ENCODE assay signal across 8 cellular contexts in the genomic region with DNA sequence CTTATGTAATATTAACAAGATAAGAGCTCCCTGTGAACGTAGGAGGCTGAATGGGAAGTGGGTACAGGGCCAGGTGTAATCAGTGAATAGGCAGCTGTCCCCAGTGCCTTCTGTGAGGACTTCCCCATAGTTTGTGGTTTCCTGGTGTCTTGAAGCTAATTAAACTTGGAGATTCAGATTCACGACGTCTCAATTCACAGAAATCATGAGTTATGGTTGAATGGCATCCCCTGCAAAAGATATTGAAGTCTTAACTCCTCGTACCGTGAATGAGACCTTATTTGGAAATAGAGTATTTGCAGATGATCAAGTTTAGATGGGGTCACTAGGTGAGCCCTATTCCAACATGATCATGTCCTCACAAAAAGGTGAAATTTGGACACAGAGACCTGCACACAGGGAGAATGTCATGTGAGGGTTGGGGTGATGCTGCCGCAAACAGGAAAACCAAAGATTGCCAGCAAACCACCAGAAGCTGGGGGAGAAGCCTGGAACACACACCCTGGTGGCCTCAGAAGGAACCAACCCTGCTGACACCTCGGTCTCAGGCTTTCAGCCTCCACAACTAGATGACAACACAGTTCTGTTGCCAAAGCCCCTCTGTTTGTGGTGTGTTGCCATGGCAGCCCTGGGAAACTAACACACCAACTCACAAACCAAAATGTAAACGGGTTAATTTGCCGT.
DNase-seq lines count a peak whose midpoint lies in the region; ATAC-seq, FAIRE-seq and TF ChIP-seq lines count a peak whose summit lies in the region.

No MANE protein-coding gene starts in this region.

- no peak for FAIRE-seq in H54 (lab: Jason Lieb, UNC)

- H3K4me3 Mint-ChIP-seq in central memory CD8-positive, alpha-beta T cell = peak overlapping the region; percentile 62

- DNase-seq in UCSD-AML1 (lab: John Stamatoyannopoulos, UW; ENCODE audit: unreplicated experiment) = peak; percentile 18
- peak; percentile 69 to 91 for DNase-seq in central memory CD8-positive, alpha-beta T cell (ENCODE audit: low spot score in 2 of 2)
- peak; percentile 66 to 74 for DNase-seq in stimulated activated CD4-positive, alpha-beta T cell treated with anti-CD3 and anti-CD28 coated beads, Interleukin-2, amount 100 ng/mL, for 24 hours
- no peak for DNase-seq in NCI-H82 treated with DMSO at 0.1 percent for 48 hours (lab: John Stamatoyannopoulos, UW; ENCODE audit: unreplicated experiment)
- no peak for DNase-seq in NCI-H2227 (lab: John Stamatoyannopoulos, UW; ENCODE audit: unreplicated experiment)
- DNase-seq in H54 (ENCODE audit: insufficient read length, low spot score) = no peak

- peaks cover 26% of the 10 kb centered on the region for H3K36me3 Mint-ChIP-seq in central memory CD8-positive, alpha-beta T cell (ENCODE audit: insufficient read depth)

- no peak for TF ChIP-seq POLR2A in H54 (IDR thresholded peaks at IDR 0.05; ENCODE audit: low read depth, low read length)

- peak; percentile 84 for ATAC-seq in GM18511 (IDR thresholded peaks at IDR 0.05; ENCODE audit: unreplicated experiment)
- peak; percentile 47 for ATAC-seq in HG03025 (IDR thresholded peaks at IDR 0.05; ENCODE audit: low FRiP score, unreplicated experiment)
- peak; percentile 82 for ATAC-seq in central memory CD8-positive, alpha-beta T cell (replicated peaks; ENCODE audit: extremely low read depth, poor library complexity, severe bottlenecking)

- peak overlapping the region; percentile 94 for H3K27ac Mint-ChIP-seq in central memory CD8-positive, alpha-beta T cell (ENCODE audit: low read depth)

- H3K9me3 Mint-ChIP-seq in central memory CD8-positive, alpha-beta T cell = no peaks in the 10 kb centered on the region

- no peaks in the 10 kb centered on the region for H3K27me3 Mint-ChIP-seq in central memory CD8-positive, alpha-beta T cell

- peaks cover 76% of the 10 kb centered on the region for H3K4me1 Mint-ChIP-seq in central memory CD8-positive, alpha-beta T cell

Comparison
In these comparisons a context has a peak if more than half of its experiments do, and no peak if none do; other contexts are left out.
1. DNase-seq: peak in UCSD-AML1 (single experiment), central memory CD8-positive, alpha-beta T cell (2 of 2) and stimulated activated CD4-positive, alpha-beta T cell treated with anti-CD3 and anti-CD28 coated beads, Interleukin-2, amount 100 ng/mL, for 24 hours (2 of 2); none in NCI-H82 treated with DMSO at 0.1 percent for 48 hours (single experiment), NCI-H2227 (single experiment) and H54 (single experiment).
2. Peak in every context shown above with its lines, with median percentiles within 50 percentile points of each other: ATAC-seq.